ENCODE assay signal across 29 cellular contexts in genomic region chr2:1609706-1610485, GRCh38.
DNase-seq lines count a peak whose midpoint lies in the region; ATAC-seq and TF ChIP-seq lines count a peak whose summit lies in the region.
"Had no signal": no experiment of that assay in that cellular context is flagged by ENCODE, and none has a peak within 500 bp of the region (broad histone marks: within the 10 kb centered on the region; RNA-seq: fewer than 3 reads in every experiment).

No MANE protein-coding gene starts in this region.

- H3K4me2 ChIP-seq in BLaER1 treated with 17β-estradiol and CSF1 and Interleukin-3, amounts not matched to agents 10 nM and 100 nM, result peak overlapping the region; percentile 58 to 98 (median 90)
- no peak overlapping the region for H3K4me2 ChIP-seq in neural progenitor cell

- peak overlapping the region in 8 of 11 experiments; percentile 11 to 83 (median 54); a peak in 15 of 22 replicates for H3K27ac ChIP-seq in BLaER1 treated with 17β-estradiol and CSF1 and Interleukin-3, amounts not matched to agents 10 nM and 100 nM
- H3K27ac ChIP-seq in neural progenitor cell, result no peak overlapping the region
- H3K27ac ChIP-seq: C4-2B, HL-60, parathyroid adenoma, right lobe of liver, RWPE1, suprapubic skin had no signal

- DNase-seq in Jurkat, Clone E6-1 (ENCODE audit: low read depth, low spot score), result peak; percentile 74
- DNase-seq in neural progenitor cell (ENCODE audit: low spot score), result no peak
- no peak for DNase-seq in activated CD4-positive, alpha-beta T cell treated with anti-CD3 and anti-CD28 coated beads for 1 hour
- no peak for DNase-seq in stimulated activated CD4-positive, alpha-beta T cell treated with anti-CD3 and anti-CD28 coated beads, Interleukin-1b, Interleukin-23, amount 100 ng/mL, for 48 hours
- no peak for DNase-seq in NCI-H82 treated with DMSO at 0.1 percent for 48 hours (lab: John Stamatoyannopoulos, UW; ENCODE audit: unreplicated experiment)
- DNase-seq: activated CD4-positive, alpha-beta T cell treated with anti-CD3 and anti-CD28 coated beads for 48 hours; activated gamma-delta T cell treated with Interleukin-2 at 50 U/mL for 16 hours; activated T-cell treated with anti-CD3 and anti-CD28 coated beads, Interleukin-2, amount 50 U/mL, for 1 hour; cerebellar nuclear complex; DMS79 treated with DMSO at 0.1 percent for 48 hours; islet precursor cell; natural killer cell; NCI-H1092 treated with DMSO at 0.1 percent for 48 hours; NCI-H187 treated with DMSO at 0.1 percent for 48 hours; NCI-H524 treated with DMSO at 0.1 percent for 48 hours; stimulated activated CD4-positive, alpha-beta T cell treated with anti-CD3 and anti-CD28 coated beads, Interleukin-12 subunit alpha, Interleukin-12 subunit beta, amount 100 ng/mL, for 4 hours; stimulated activated CD4-positive, alpha-beta T cell treated with anti-CD3 and anti-CD28 coated beads, Interleukin-4, amount 100 ng/mL, for 24 hours had no signal

- H3K27me3 Mint-ChIP-seq in brain (peaks cover 23% of the 10 kb centered on the region), neural progenitor cell (ENCODE audit: insufficient read depth, low read depth) (peaks cover 5% of the 10 kb centered on the region)

- no peak for TF ChIP-seq CTCF in brain (conservative IDR thresholded peaks at IDR 0.05)
- no peak for TF ChIP-seq CTCF in neural progenitor cell (IDR thresholded peaks at IDR 0.05)

- H3K36me3 Mint-ChIP-seq in brain (no peaks in the 10 kb centered on the region), neural progenitor cell (peaks cover 2% of the 10 kb centered on the region)
- H3K36me3 Mint-ChIP-seq: natural killer cell; stimulated activated effector memory CD8-positive, alpha-beta T cell treated with anti-CD3 and anti-CD28 coated beads, Interleukin-12 subunit alpha, Interleukin-12 subunit beta, amount 100 ng/mL, for 72 hours had no signal

- H3K4me3 ChIP-seq in BLaER1 treated with 17β-estradiol and CSF1 and Interleukin-3, amounts not matched to agents 10 nM and 100 nM, result peak overlapping the region in 7 of 10 experiments; percentile 3 to 57 (median 22); a peak in 8 of 20 replicates
- H3K4me3 ChIP-seq in Jurkat, Clone E6-1 (ENCODE audit: low read length), result no peak overlapping the region
- H3K4me3 ChIP-seq in neural progenitor cell, result no peak overlapping the region
- H3K4me3 ChIP-seq: dorsolateral prefrontal cortex, right lobe of liver, suprapubic skin had no signal

- peaks cover 0 to 15% (median 0%) of the 10 kb centered on the region in 11 experiments; a peak in 2 of 22 replicates for H3K27me3 ChIP-seq in BLaER1 treated with 17β-estradiol and CSF1 and Interleukin-3, amounts not matched to agents 10 nM and 100 nM
- no peaks in the 10 kb centered on the region for H3K27me3 ChIP-seq in neural progenitor cell
- H3K27me3 ChIP-seq: right lobe of liver, suprapubic skin had no signal

- no peaks in the 10 kb centered on the region for H3K36me3 ChIP-seq in BLaER1 treated with 17β-estradiol and CSF1 and Interleukin-3, amounts not matched to agents 10 nM and 100 nM
- H3K36me3 ChIP-seq in neural progenitor cell, result no peaks in the 10 kb centered on the region
- H3K36me3 ChIP-seq: right lobe of liver, suprapubic skin had no signal

- H3K4me1 Mint-ChIP-seq in brain (peaks cover 44% of the 10 kb centered on the region), neural progenitor cell (peaks cover 27% of the 10 kb centered on the region)
- H3K4me1 Mint-ChIP-seq: natural killer cell; stimulated activated effector memory CD8-positive, alpha-beta T cell treated with anti-CD3 and anti-CD28 coated beads, Interleukin-12 subunit alpha, Interleukin-12 subunit beta, amount 100 ng/mL, for 72 hours had no signal

- no peaks in the 10 kb centered on the region for H3K79me2 ChIP-seq in neural progenitor cell (ENCODE audit: low read depth)
- H3K79me2 ChIP-seq: parathyroid adenoma had no signal

- peaks cover 0 to 4% (median 0%) of the 10 kb centered on the region in 5 experiments for H3K9me3 Mint-ChIP-seq in brain
- peaks cover 3% of the 10 kb centered on the region for H3K9me3 Mint-ChIP-seq in neural progenitor cell
- H3K9me3 Mint-ChIP-seq: natural killer cell; stimulated activated effector memory CD8-positive, alpha-beta T cell treated with anti-CD3 and anti-CD28 coated beads, Interleukin-12 subunit alpha, Interleukin-12 subunit beta, amount 100 ng/mL, for 72 hours had no signal

- H3K9ac ChIP-seq in BLaER1 treated with 17β-estradiol and CSF1 and Interleukin-3, amounts not matched to agents 10 nM and 100 nM, result peak overlapping the region in 5 of 11 experiments; percentile 18 to 64 (median 55); a peak in 10 of 22 replicates
- no peak overlapping the region for H3K9ac ChIP-seq in neural progenitor cell
- H3K9ac ChIP-seq: parathyroid adenoma had no signal

- H3F3A ChIP-seq in neural progenitor cell (ENCODE audit: low read depth), result peaks cover under 1% of the 10 kb centered on the region

- H4K20me1 ChIP-seq in BLaER1 treated with 17β-estradiol and CSF1 and Interleukin-3, amounts not matched to agents 10 nM and 100 nM, result no peaks in the 10 kb centered on the region; a peak in 1 of 22 replicates
- no peaks in the 10 kb centered on the region for H4K20me1 ChIP-seq in neural progenitor cell (ENCODE audit: low read depth)

- no peak overlapping the region for H3K4me3 Mint-ChIP-seq in brain
- peak overlapping the region; percentile 41 for H3K4me3 Mint-ChIP-seq in neural progenitor cell
- H3K4me3 Mint-ChIP-seq: natural killer cell; stimulated activated effector memory CD8-positive, alpha-beta T cell treated with anti-CD3 and anti-CD28 coated beads, Interleukin-12 subunit alpha, Interleukin-12 subunit beta, amount 100 ng/mL, for 72 hours had no signal

- no peaks in the 10 kb centered on the region for H3K9me3 ChIP-seq in BLaER1 treated with 17β-estradiol and CSF1 and Interleukin-3, amounts not matched to agents 10 nM and 100 nM (replicated peaks in 1 of 11)
- H3K9me3 ChIP-seq in neural progenitor cell (ENCODE audit: low read depth), result no peaks in the 10 kb centered on the region
- H3K9me3 ChIP-seq: right lobe of liver, suprapubic skin had no signal

- no peak for ATAC-seq in GM21360 (IDR thresholded peaks at IDR 0.05; ENCODE audit: unreplicated experiment)
- ATAC-seq: natural killer cell; right lobe of liver; SK-N-SH treated with all-trans-retinoic acid at 6 μM for 48 hours; stimulated activated effector memory CD8-positive, alpha-beta T cell treated with anti-CD3 and anti-CD28 coated beads, Interleukin-12 subunit alpha, Interleukin-12 subunit beta, amount 100 ng/mL, for 72 hours had no signal

- peaks cover 55 to 99% (median 97%) of the 10 kb centered on the region in 10 experiments for H3K4me1 ChIP-seq in BLaER1 treated with 17β-estradiol and CSF1 and Interleukin-3, amounts not matched to agents 10 nM and 100 nM
- H3K4me1 ChIP-seq in neural progenitor cell, result peaks cover 20% of the 10 kb centered on the region
- H3K4me1 ChIP-seq: parathyroid adenoma, right lobe of liver had no signal

- peak overlapping the region; percentile 3 to 69 (median 36) for H3K27ac Mint-ChIP-seq in brain
- peak overlapping the region; percentile 92 for H3K27ac Mint-ChIP-seq in neural progenitor cell
- H3K27ac Mint-ChIP-seq: natural killer cell; stimulated activated effector memory CD8-positive, alpha-beta T cell treated with anti-CD3 and anti-CD28 coated beads, Interleukin-12 subunit alpha, Interleukin-12 subunit beta, amount 100 ng/mL, for 72 hours had no signal

- no peak overlapping the region for H2AFZ ChIP-seq in neural progenitor cell (replicated peaks)
- H2AFZ ChIP-seq: parathyroid adenoma had no signal

Comparison
In these comparisons a context has a peak if more than half of its experiments do, and no peak if none do; other contexts are left out.
1. H3K4me3 ChIP-seq: peak in BLaER1 treated with 17β-estradiol and CSF1 and Interleukin-3, amounts not matched to agents 10 nM and 100 nM (7 of 10); none in Jurkat, Clone E6-1 (single experiment) and neural progenitor cell (single experiment).